ENCODE assay signal across 8 cellular contexts in genomic region chr1:25796807-25797458, GRCh38. TPM values are rescaled to one million over a fixed set of nuclear protein-coding genes. Genes with fewer than 3 reads are reported as not detected.
DNase-seq lines count a peak whose midpoint lies in the region; ATAC-seq lines count a peak whose summit lies in the region.

No MANE protein-coding gene starts in this region.

- ATAC-seq in activated naive CD8-positive, alpha-beta T cell treated with anti-CD3 and anti-CD28 coated beads, Interleukin-2, amount 10 ng/mL, durations not matched to agents 7 days and 5 days (ENCODE audit: low read depth), result peak; percentile 74
- ATAC-seq in HG03045 (IDR thresholded peaks at IDR 0.05; ENCODE audit: unreplicated experiment) (no peak), HG03457 (IDR thresholded peaks at IDR 0.05; ENCODE audit: unreplicated experiment) (no peak)

- POLR2A ChIA-PET in activated naive CD8-positive, alpha-beta T cell treated with anti-CD3 and anti-CD28 coated beads, Interleukin-2, amount 10 ng/mL, durations not matched to agents 7 days and 5 days (lab: Charles Lee), result interaction anchor here (1.2 to 1.8 kb wide), 2 partner anchors 31 to 188 kb away, joined by 4 read pairs; no protein-coding TSS in a partner anchor

- no peaks in the 10 kb centered on the region for H3K27me3 Mint-ChIP-seq in activated naive CD8-positive, alpha-beta T cell treated with anti-CD3 and anti-CD28 coated beads, Interleukin-2, amount 10 ng/mL, durations not matched to agents 7 days and 5 days

- H3K9me3 Mint-ChIP-seq in activated naive CD8-positive, alpha-beta T cell treated with anti-CD3 and anti-CD28 coated beads, Interleukin-2, amount 10 ng/mL, durations not matched to agents 7 days and 5 days, result no peaks in the 10 kb centered on the region

- H3K4me3 Mint-ChIP-seq in activated naive CD8-positive, alpha-beta T cell treated with anti-CD3 and anti-CD28 coated beads, Interleukin-2, amount 10 ng/mL, durations not matched to agents 7 days and 5 days, result peak overlapping the region; percentile 73

- DNase-seq in ELR (ENCODE audit: low read depth) (peak; percentile 74), NCI-H1436 (lab: John Stamatoyannopoulos, UW) (peak; percentile 78), T follicular helper cell (ENCODE audit: low read depth) (peak; percentile 78), cardiac septum (ENCODE audit: low spot score) (peak; percentile 90), renal cortical epithelial cell (ENCODE audit: low read depth) (peak; percentile 56)
- peak; percentile 89 for DNase-seq in activated naive CD8-positive, alpha-beta T cell treated with anti-CD3 and anti-CD28 coated beads, Interleukin-2, amount 10 ng/mL, durations not matched to agents 7 days and 5 days

- peak overlapping the region; percentile 77 for H3K27ac Mint-ChIP-seq in activated naive CD8-positive, alpha-beta T cell treated with anti-CD3 and anti-CD28 coated beads, Interleukin-2, amount 10 ng/mL, durations not matched to agents 7 days and 5 days

- H3K36me3 Mint-ChIP-seq in activated naive CD8-positive, alpha-beta T cell treated with anti-CD3 and anti-CD28 coated beads, Interleukin-2, amount 10 ng/mL, durations not matched to agents 7 days and 5 days, result peaks cover 2% of the 10 kb centered on the region

- intact Hi-C loops in cardiac septum (cut with DNase I), result loop anchor here (2.0 to 5.0 kb wide), 5 partner anchors 52 to 550 kb away; partner anchors contain the start of genes LDLRAP1 and RSRP1

- H3K4me1 Mint-ChIP-seq in activated naive CD8-positive, alpha-beta T cell treated with anti-CD3 and anti-CD28 coated beads, Interleukin-2, amount 10 ng/mL, durations not matched to agents 7 days and 5 days, result peaks cover 24% of the 10 kb centered on the region

RNA-seq across cellular contexts. Expression of gene SELENON, which starts 3.1 kb away (rescaled TPM):
- 10 to 100 TPM; 10.3 to 11.4 TPM for total RNA-seq in activated naive CD8-positive, alpha-beta T cell treated with anti-CD3 and anti-CD28 coated beads, Interleukin-2, amount 10 ng/mL, durations not matched to agents 7 days and 5 days
- total RNA-seq in cardiac septum (53.0 TPM), renal cortical epithelial cell (7.3 and 38.9 TPM in 2 replicates)

RNA-seq across cellular contexts. Expression of gene MTFR1L, which starts 22.8 kb away (rescaled TPM):
- 10 to 100 TPM; 40.8 to 41.3 TPM for total RNA-seq in activated naive CD8-positive, alpha-beta T cell treated with anti-CD3 and anti-CD28 coated beads, Interleukin-2, amount 10 ng/mL, durations not matched to agents 7 days and 5 days
- total RNA-seq in cardiac septum (187 TPM), renal cortical epithelial cell (20.1 and 40.1 TPM in 2 replicates)
